ENCODE assay signal across 16 cellular contexts in genomic region chr1:173126421-173126820, GRCh38.
DNase-seq lines count a peak whose midpoint lies in the region; ATAC-seq, FAIRE-seq and TF ChIP-seq lines count a peak whose summit lies in the region.
"Had no signal": no experiment of that assay in that cellular context is flagged by ENCODE, and none has a peak within 500 bp of the region (broad histone marks: within the 10 kb centered on the region; RNA-seq: fewer than 3 reads in every experiment).

No MANE protein-coding gene starts in this region.

- H3K4me2 ChIP-seq in H1 (ENCODE audit: insufficient read depth in 1 of 2, low read depth in 2 of 2, low read length in 2 of 2) = no peak overlapping the region
- H3K4me2 ChIP-seq: BLaER1, GM23338 had no signal

- 0 out of 2 replicates have a peak overlapping the region, but pooled peaks have one; percentile 75 for H2AFZ ChIP-seq in H1 (ENCODE audit: low read length)
- H2AFZ ChIP-seq: GM23338 had no signal

- H2BK15ac ChIP-seq in H1 (ENCODE audit: low read length) = no peak overlapping the region

- no peak overlapping the region for H4K91ac ChIP-seq in H1 (replicated peaks; ENCODE audit: insufficient read length, low read length)

- H3K79me1 ChIP-seq in H1 (ENCODE audit: low read depth, low read length) = no peaks in the 10 kb centered on the region

- no peak for FAIRE-seq in H1 (lab: Jason Lieb, UNC)

- no peak overlapping the region for H3K23ac ChIP-seq in H1 (ENCODE audit: insufficient read length)

- H3K9me3 ChIP-seq in H1 (ENCODE audit: insufficient read depth in 2 of 2, low read depth in 1 of 2, low read length in 1 of 2) (no peaks in the 10 kb centered on the region), gastrocnemius medialis (no peaks in the 10 kb centered on the region)
- H3K9me3 ChIP-seq: BLaER1 had no signal

- H4K8ac ChIP-seq in H1 (ENCODE audit: extremely low read depth, insufficient read depth, low read length) = no peak overlapping the region

- DNase-seq in LHCN-M2 (ENCODE audit: low read depth) (peak; percentile 19), H1 (ENCODE audit: low read depth in 1 of 2, low spot score in 2 of 2) (no peak), kidney glomerular epithelial cell (lab: John Stamatoyannopoulos, UW) (peak; percentile 67), renal cortical epithelial cell (ENCODE audit: low read depth) (peak; percentile 85), putamen (ENCODE audit: low spot score) (no peak), gastrocnemius medialis (no peak), NCI-H1105 (lab: John Stamatoyannopoulos, UW) (no peak), germinal center (ENCODE audit: low spot score) (no peak)
- DNase-seq: 8988T; Calu3; CD4-positive, alpha-beta memory T cell; DMS79 treated with DMSO at 0.1 percent for 48 hours; GF-D8; H7 had no signal

- no peak overlapping the region for H3K4ac ChIP-seq in H1 (replicated peaks; ENCODE audit: insufficient read length, low read depth, low read length)

- H2BK120ac ChIP-seq in H1 (replicated peaks; ENCODE audit: low read depth, low read length) = no peak overlapping the region

- 82% methylated on average over 2 of the region's 2 CpGs; no CpG with 5 or more reads in 1 of the 2 experiments for WGBS in H1 (ENCODE audit: extremely low coverage in 1 of 2, insufficient coverage in 1 of 2, insufficient read length in 1 of 2, insufficient replicate concordance in 2 of 2, low coverage in 1 of 2, low lambda C conversion rate in 2 of 2, missing lambda C conversion rate in 1 of 2), 2 experiments

- H3K4me3 ChIP-seq in H1 (ENCODE audit: extremely low read depth in 1 of 4, insufficient read depth in 2 of 4, low read depth in 3 of 4, low read length in 4 of 4) = no peak overlapping the region
- H3K4me3 ChIP-seq in gastrocnemius medialis = no peak overlapping the region
- H3K4me3 ChIP-seq: BLaER1, GM23338 had no signal

- H3K27ac ChIP-seq in H1 (ENCODE audit: low read depth, low read length) (no peak overlapping the region), gastrocnemius medialis (no peak overlapping the region)
- H3K27ac ChIP-seq: BLaER1 had no signal

- no peak overlapping the region for H3K14ac ChIP-seq in H1 (ENCODE audit: insufficient read length)

- H3K56ac ChIP-seq in H1 (replicated peaks; ENCODE audit: insufficient read length, low read depth, low read length) = no peak overlapping the region

- intact Hi-C loops in gastrocnemius medialis (cut with DNase I; ENCODE audit: low total_unique reads) = loop anchor here (10.0 kb wide), 1 partner anchor 192 kb away; no protein-coding TSS in a partner anchor

- no peak overlapping the region for H2BK20ac ChIP-seq in H1 (ENCODE audit: low read length)

- no peak overlapping the region for H4K5ac ChIP-seq in H1 (ENCODE audit: insufficient read length, low read depth, low read length)

- ATAC-seq in gastrocnemius medialis = no peak
- ATAC-seq: GM23338 had no signal

- no peaks in the 10 kb centered on the region for H3K79me2 ChIP-seq in H1 (ENCODE audit: control insufficient read depth in 1 of 2, insufficient read depth in 2 of 2, low read length in 2 of 2)

- TF ChIP-seq POLR2A in H1 (IDR thresholded peaks at IDR 0.05; ENCODE audit: control extremely low read depth in 1 of 2, low read depth in 2 of 2, low read length in 2 of 2) = no peak
- no peak for TF ChIP-seq POLR2A in gastrocnemius medialis (IDR thresholded peaks at IDR 0.05)

- H3K9ac ChIP-seq in H1 (replicated peaks in 1 of 4; ENCODE audit: extremely low read depth in 1 of 4, low read depth in 3 of 4, low read length in 3 of 4) = no peak overlapping the region
- H3K9ac ChIP-seq: BLaER1 had no signal

- in situ Hi-C loops in gastrocnemius medialis (cut with MboI; ENCODE audit: low sequenced_read_pairs in 4 of 4) = no loop called here

- no peak overlapping the region for H2AK5ac ChIP-seq in H1 (ENCODE audit: low read depth, low read length)

- TF ChIP-seq EP300 in H1 (IDR thresholded peaks at IDR 0.05; ENCODE audit: borderline replicate concordance in 1 of 2, low read depth in 2 of 2, low read length in 2 of 2) = no peak

- POLR2A ChIA-PET in H1 (lab: Charles Lee; ENCODE audit: partially characterized antibody) = no interaction called here

- no peaks in the 10 kb centered on the region for H4K20me1 ChIP-seq in H1 (replicated peaks in 1 of 2; ENCODE audit: control insufficient read depth in 1 of 2, insufficient read depth in 2 of 2, low read length in 2 of 2)
- H4K20me1 ChIP-seq: BLaER1 had no signal

- H2BK12ac ChIP-seq in H1 (ENCODE audit: low read depth, low read length) = no peak overlapping the region

- H3K36me3 ChIP-seq in H1 (ENCODE audit: control insufficient read depth in 2 of 4, insufficient read depth in 4 of 4, low read length in 3 of 4) = no peaks in the 10 kb centered on the region
- no peaks in the 10 kb centered on the region for H3K36me3 ChIP-seq in gastrocnemius medialis
- H3K36me3 ChIP-seq: BLaER1 had no signal

- CTCF ChIA-PET in H1 (lab: Charles Lee; ENCODE audit: partially characterized antibody) = no interaction called here

- H3K4me1 ChIP-seq in H1 (replicated peaks in 1 of 4; ENCODE audit: control insufficient read depth in 3 of 4, insufficient read depth in 4 of 4, low read length in 3 of 4) = peaks cover 0 to 10% (median 5%) of the 10 kb centered on the region in 4 experiments; a peak in 4 of 7 replicates
- H3K4me1 ChIP-seq in gastrocnemius medialis = peaks cover 5 to 11% of the 10 kb centered on the region in 2 donors

- TF ChIP-seq CTCF in H1 (IDR thresholded peaks at IDR 0.05; ENCODE audit: control extremely low read depth in 1 of 3, insufficient read depth in 1 of 3, low read depth in 1 of 3, low read length in 3 of 3) (no peak), gastrocnemius medialis (IDR thresholded peaks at IDR 0.05 in 4 of 5, conservative IDR thresholded peaks at IDR 0.05 in 1 of 5) (no peak)

- no peak overlapping the region for H3K18ac ChIP-seq in H1 (ENCODE audit: extremely low read depth, low read length)

- peaks cover 2% of the 10 kb centered on the region; the same call in 1 of the 2 replicates for H3K23me2 ChIP-seq in H1 (ENCODE audit: low read depth, low read length)

- H2BK5ac ChIP-seq in H1 (ENCODE audit: low read depth, low read length) = no peak overlapping the region

- no peak for TF ChIP-seq RAD21 in H1 (IDR thresholded peaks at IDR 0.05 in 1 of 2, conservative IDR thresholded peaks at IDR 0.05 in 1 of 2; ENCODE audit: low read depth in 2 of 2, low read length in 2 of 2)

- no peaks in the 10 kb centered on the region for H3K27me3 ChIP-seq in H1 (replicated peaks in 1 of 4; ENCODE audit: control insufficient read depth in 3 of 4, extremely low read depth in 1 of 4, insufficient read depth in 3 of 4, low read length in 3 of 4)
- no peaks in the 10 kb centered on the region for H3K27me3 ChIP-seq in gastrocnemius medialis
- H3K27me3 ChIP-seq: BLaER1 had no signal

TF ChIP-seq in H1, 55 proteins besides CTCF, POLR2A, EP300 and RAD21:
- TF ChIP-seq ZNF274 (IDR thresholded peaks at IDR 0.05; ENCODE audit: borderline replicate concordance, extremely low read depth, low read length) (no peak), BRCA1 (IDR thresholded peaks at IDR 0.05; ENCODE audit: low read depth, low read length) (no peak), SP4 (IDR thresholded peaks at IDR 0.05; ENCODE audit: low read length) (no peak), KDM4A (IDR thresholded peaks at IDR 0.05; ENCODE audit: low read depth, low read length, severe bottlenecking) (no peak), TBP (IDR thresholded peaks at IDR 0.05; ENCODE audit: low read depth, low read length) (no peak), RXRA (IDR thresholded peaks at IDR 0.05; ENCODE audit: insufficient read depth, low read depth, low read length) (no peak), SIRT6 (IDR thresholded peaks at IDR 0.05; ENCODE audit: low read length) (no peak)

Comparison
In these comparisons a context has a peak if more than half of its experiments do, and no peak if none do; other contexts are left out.
1. DNase-seq: peak in LHCN-M2 (single experiment), kidney glomerular epithelial cell (single experiment) and renal cortical epithelial cell (single experiment); none in H1 (0 of 2), putamen (single experiment), gastrocnemius medialis (0 of 2), NCI-H1105 (single experiment) and germinal center (single experiment).